Comparison of ENCODE assay signal across 10 cellular contexts in the genomic region with DNA sequence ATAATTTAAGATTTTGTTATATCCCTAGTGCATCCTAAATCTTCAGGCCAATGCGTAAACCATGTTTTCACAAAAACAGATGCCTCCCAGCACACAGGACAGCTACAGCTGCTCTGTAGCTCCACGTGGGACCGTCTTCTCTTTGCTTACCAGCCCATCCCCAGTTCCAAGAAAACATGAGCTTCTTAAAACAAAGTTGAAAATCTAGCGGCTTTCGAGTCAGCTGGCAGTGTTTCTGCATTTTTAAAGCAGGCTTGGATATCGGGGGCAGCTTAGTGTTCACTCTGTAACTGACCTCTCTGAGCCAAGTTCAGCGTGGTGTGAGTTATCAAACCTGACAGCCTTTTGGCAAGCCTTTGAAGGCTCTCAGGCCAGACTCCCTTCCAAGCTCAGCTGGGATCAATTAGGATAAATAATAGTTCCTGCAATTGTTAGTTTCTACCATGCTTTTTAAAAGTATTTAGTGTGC.
DNase-seq lines count a peak whose midpoint lies in the region; ATAC-seq and TF ChIP-seq lines count a peak whose summit lies in the region.
"Had no signal": no experiment of that assay in that cellular context is flagged by ENCODE, and none has a peak within 500 bp of the region (broad histone marks: within the 10 kb centered on the region; RNA-seq: fewer than 3 reads in every experiment).

No MANE protein-coding gene starts in this region.

- no peak overlapping the region for H2BK5ac ChIP-seq in H9 (ENCODE audit: insufficient read length, low read length)

- no peaks in the 10 kb centered on the region for H3K36me3 Mint-ChIP-seq in H9 (ENCODE audit: insufficient read depth in 1 of 3, low read depth in 3 of 3)
- H3K36me3 Mint-ChIP-seq in natural killer cell treated with Interleukin-12 subunit alpha and Interleukin-12 subunit beta and Interleukin-15 and Interleukin-18, amount 100 ng/mL, for 72 hours = no peaks in the 10 kb centered on the region

- H3K14ac ChIP-seq in H9 (ENCODE audit: insufficient read depth, low read length) = no peak overlapping the region

- no peaks in the 10 kb centered on the region for H3K4me1 Mint-ChIP-seq in H9
- H3K4me1 Mint-ChIP-seq in natural killer cell treated with Interleukin-12 subunit alpha and Interleukin-12 subunit beta and Interleukin-15 and Interleukin-18, amount 100 ng/mL, for 72 hours (ENCODE audit: low read depth in 2 of 2) = no peaks in the 10 kb centered on the region

- no peak overlapping the region for H4K91ac ChIP-seq in H9 (ENCODE audit: insufficient read length, low read depth, low read length)

- H3K36me3 ChIP-seq in adrenal gland (replicated peaks in 1 of 2) (no peaks in the 10 kb centered on the region), psoas muscle (ENCODE audit: insufficient read depth in 1 of 2, low read depth in 1 of 2) (no peaks in the 10 kb centered on the region)

- H3K4me3 ChIP-seq in AG09309 (ENCODE audit: control insufficient read depth, low read depth, low read length) (no peak overlapping the region), adrenal gland (no peak overlapping the region), psoas muscle (peak overlapping the region; percentile 60)

- no peak overlapping the region for H2AK5ac ChIP-seq in H9 (ENCODE audit: insufficient read length, low read length)

- no peaks in the 10 kb centered on the region for H3K27me3 Mint-ChIP-seq in H9 (ENCODE audit: low read depth)
- H3K27me3 Mint-ChIP-seq in natural killer cell treated with Interleukin-12 subunit alpha and Interleukin-12 subunit beta and Interleukin-15 and Interleukin-18, amount 100 ng/mL, for 72 hours = no peaks in the 10 kb centered on the region

- no peak overlapping the region for H3T11ph ChIP-seq in H9 (ENCODE audit: low read length)

- no peaks in the 10 kb centered on the region for H3K23me2 ChIP-seq in H9 (ENCODE audit: insufficient read length, low read depth, low read length, poor library complexity, severe bottlenecking)

- no peak overlapping the region for H3K4ac ChIP-seq in H9 (ENCODE audit: low read depth, low read length)

- no peaks in the 10 kb centered on the region for H3K9me3 ChIP-seq in adrenal gland (replicated peaks in 1 of 3)
- H3K9me3 ChIP-seq in psoas muscle = peaks cover 8% of the 10 kb centered on the region
- no peaks in the 10 kb centered on the region for H3K9me3 ChIP-seq in H9 (ENCODE audit: control insufficient read depth, low read depth, low read length)

- no peaks in the 10 kb centered on the region for H3K79me1 ChIP-seq in H9 (ENCODE audit: insufficient read depth, low read depth, low read length, poor library complexity, severe bottlenecking)

- no peak overlapping the region for H3K4me2 ChIP-seq in H9 (ENCODE audit: insufficient read depth, insufficient read length, low read length)

- H3K4me1 ChIP-seq in adrenal gland (replicated peaks in 1 of 2) = no peaks in the 10 kb centered on the region
- H3K4me1 ChIP-seq in psoas muscle = peaks cover 24% of the 10 kb centered on the region
- H3K4me1 ChIP-seq in H9 (ENCODE audit: insufficient read depth, low read length) = no peaks in the 10 kb centered on the region

- no peak overlapping the region for H3K4me3 Mint-ChIP-seq in H9
- no peak overlapping the region for H3K4me3 Mint-ChIP-seq in natural killer cell treated with Interleukin-12 subunit alpha and Interleukin-12 subunit beta and Interleukin-15 and Interleukin-18, amount 100 ng/mL, for 72 hours

- no peak overlapping the region for H2BK15ac ChIP-seq in H9 (ENCODE audit: low read depth, low read length)

- H3K9me3 Mint-ChIP-seq in H9 = no peaks in the 10 kb centered on the region
- H3K9me3 Mint-ChIP-seq in natural killer cell treated with Interleukin-12 subunit alpha and Interleukin-12 subunit beta and Interleukin-15 and Interleukin-18, amount 100 ng/mL, for 72 hours = no peaks in the 10 kb centered on the region

- H3K9ac ChIP-seq in H9 (ENCODE audit: extremely low read depth, insufficient read length, low read length) = no peak overlapping the region

- DNase-seq in AG09309 (ENCODE audit: low read depth) = peak; percentile 82
- DNase-seq in adrenal gland = peak; percentile 25 to 81 (median 49)
- DNase-seq in Right ventricle myocardium inferior (ENCODE audit: missing footprints) = no peak
- DNase-seq in psoas muscle = peak; percentile 19 to 64
- no peak for DNase-seq in SKM-1 (lab: John Stamatoyannopoulos, UW; ENCODE audit: unreplicated experiment)
- DNase-seq in H9 = no peak
- no peak for DNase-seq in natural killer cell treated with Interleukin-12 subunit alpha and Interleukin-12 subunit beta and Interleukin-15 and Interleukin-18, amount 100 ng/mL, for 72 hours (ENCODE audit: low spot score)
- DNase-seq: NCI-H1417 treated with DMSO at 0.1 percent for 48 hours had no signal

- no peak for TF ChIP-seq POLR2A in adrenal gland (IDR thresholded peaks at IDR 0.05)

- H4K5ac ChIP-seq in H9 (ENCODE audit: insufficient read length, low read depth, low read length) = no peak overlapping the region

- no peak overlapping the region for H2BK20ac ChIP-seq in H9 (ENCODE audit: low read depth, low read length, poor library complexity, severe bottlenecking)

- H2AFZ ChIP-seq in H9 (ENCODE audit: low read length) = no peak overlapping the region

- no peaks in the 10 kb centered on the region for H4K20me1 ChIP-seq in H9 (ENCODE audit: control insufficient read depth, insufficient read depth, insufficient read length)

- intact Hi-C loops in adrenal gland (cut with DNase I) = no loop called here
- intact Hi-C loops in Right ventricle myocardium inferior (cut with DNase I) = loop anchor here (5.0 kb wide), 2 partner anchors 106 to 126 kb away; no protein-coding TSS in a partner anchor
- intact Hi-C loops in psoas muscle (cut with DNase I) = no loop called here

- no peak overlapping the region for H3K23ac ChIP-seq in H9 (ENCODE audit: insufficient read length, low read depth, low read length)

- H3K27me3 ChIP-seq in adrenal gland (no peaks in the 10 kb centered on the region), psoas muscle (ENCODE audit: insufficient read depth in 3 of 3, low read length in 2 of 3) (no peaks in the 10 kb centered on the region), H9 (ENCODE audit: insufficient read depth, low read length) (no peaks in the 10 kb centered on the region)
- H3K27me3 ChIP-seq: dorsolateral prefrontal cortex had no signal

- no peak overlapping the region for H3K18ac ChIP-seq in H9 (ENCODE audit: insufficient read length, low read depth, low read length)

- H3K27ac Mint-ChIP-seq in H9 = no peak overlapping the region; a peak in 1 of 7 replicates
- no peak overlapping the region for H3K27ac Mint-ChIP-seq in natural killer cell treated with Interleukin-12 subunit alpha and Interleukin-12 subunit beta and Interleukin-15 and Interleukin-18, amount 100 ng/mL, for 72 hours

- 31 to 40% (median 32%) methylated on average over 7 of the region's 7 CpGs for WGBS in adrenal gland, 4 donors
- 5 to 7% (median 5%) methylated on average over 7 of the region's 7 CpGs for WGBS in psoas muscle, 3 donors
- no CpG with 5 or more reads among the region's 7 CpGs for WGBS in H9 (ENCODE audit: extremely low coverage, insufficient read length, low lambda C conversion rate)

- H3K27ac ChIP-seq in adrenal gland = no peak overlapping the region
- peak overlapping the region; percentile 78 for H3K27ac ChIP-seq in psoas muscle
- no peak overlapping the region for H3K27ac ChIP-seq in H9 (ENCODE audit: insufficient read length, low read depth, low read length)
- H3K27ac ChIP-seq: dorsolateral prefrontal cortex had no signal

- no peak overlapping the region for H4K8ac ChIP-seq in H9 (replicated peaks; ENCODE audit: insufficient read length, low read depth, low read length)

- ATAC-seq in Right ventricle myocardium inferior = peak; percentile 99
- ATAC-seq in psoas muscle = peak; percentile 80 to 93 (median 90)
- no peak for ATAC-seq in HG03280 (IDR thresholded peaks at IDR 0.05; ENCODE audit: unreplicated experiment)
- no peak for ATAC-seq in natural killer cell treated with Interleukin-12 subunit alpha and Interleukin-12 subunit beta and Interleukin-15 and Interleukin-18, amount 100 ng/mL, for 72 hours

- H2BK12ac ChIP-seq in H9 (ENCODE audit: insufficient read length, low read depth, low read length) = no peak overlapping the region

- no peaks in the 10 kb centered on the region for H3K79me2 ChIP-seq in H9 (ENCODE audit: insufficient read depth, low read length)

- TF ChIP-seq CTCF in AG09309 (IDR thresholded peaks at IDR 0.05; ENCODE audit: control insufficient read depth, insufficient read depth, low read depth, low read length, missing control alignments) (no peak), adrenal gland (IDR thresholded peaks at IDR 0.05) (no peak), psoas muscle (IDR thresholded peaks at IDR 0.05) (no peak), H9 (conservative IDR thresholded peaks at IDR 0.05) (no peak)

- no peak overlapping the region for H2BK120ac ChIP-seq in H9 (ENCODE audit: low read depth, low read length, poor library complexity, severe bottlenecking)

- H3K56ac ChIP-seq in H9 (ENCODE audit: insufficient read length, low read depth, low read length) = no peak overlapping the region

Comparison
In these comparisons a context has a peak if more than half of its experiments do, and no peak if none do; other contexts are left out.
1. DNase-seq: peak in AG09309 (single experiment), adrenal gland (7 of 7) and psoas muscle (2 of 2); none in Right ventricle myocardium inferior (single experiment), SKM-1 (single experiment), H9 (single experiment) and natural killer cell treated with Interleukin-12 subunit alpha and Interleukin-12 subunit beta and Interleukin-15 and Interleukin-18, amount 100 ng/mL, for 72 hours (single experiment).
2. ATAC-seq: peak in Right ventricle myocardium inferior (single experiment) and psoas muscle (4 of 4); none in HG03280 (single experiment) and natural killer cell treated with Interleukin-12 subunit alpha and Interleukin-12 subunit beta and Interleukin-15 and Interleukin-18, amount 100 ng/mL, for 72 hours (0 of 2).